8 cellular contexts compared by ENCODE assay signal in the genomic region with DNA sequence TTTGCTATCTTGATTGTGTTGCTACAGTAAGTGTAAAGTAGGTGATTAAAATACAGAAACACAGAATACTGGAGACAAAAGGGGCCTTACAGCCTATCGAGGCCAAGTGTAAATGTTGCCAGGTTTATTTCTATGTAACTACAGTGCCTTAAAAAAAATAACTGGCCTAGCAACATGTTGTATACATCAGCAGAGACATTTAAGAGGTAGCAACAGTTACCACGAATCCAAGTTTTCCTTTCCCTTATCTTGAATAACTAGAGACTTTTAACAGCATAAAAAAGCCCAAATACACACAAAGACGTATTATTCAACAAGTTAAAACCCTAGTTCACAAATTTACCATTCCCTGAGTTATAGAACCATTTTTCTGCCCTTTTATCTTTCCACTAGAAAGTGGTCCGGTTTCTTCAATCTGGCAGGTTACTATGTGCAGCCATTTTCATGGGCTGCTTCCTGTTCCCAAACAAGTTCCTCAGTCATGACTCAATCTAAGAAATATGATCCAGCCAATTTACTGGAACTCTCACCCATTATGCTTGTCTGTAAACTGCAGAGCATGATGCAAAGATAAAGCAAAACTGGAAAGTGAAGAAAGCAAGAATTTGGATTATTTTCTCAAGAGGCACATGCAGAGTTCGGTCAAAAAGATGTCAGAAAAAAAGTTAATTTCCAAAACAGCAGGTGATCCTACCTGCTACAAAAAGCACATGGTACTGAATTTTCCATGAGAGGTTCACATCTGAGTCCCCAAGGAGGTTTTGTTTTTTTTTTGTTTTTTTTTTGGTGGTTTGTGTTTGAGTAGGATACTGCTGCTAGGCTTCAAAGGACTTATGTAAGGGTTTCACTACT. TPM values are rescaled to one million over a fixed set of nuclear protein-coding genes. Genes with fewer than 3 reads are reported as not detected.
DNase-seq lines count a peak whose midpoint lies in the region; ATAC-seq, FAIRE-seq and TF ChIP-seq lines count a peak whose summit lies in the region.

No MANE protein-coding gene starts in this region.

- peaks cover 80% of the 10 kb centered on the region for H3K79me2 ChIP-seq in GM12878 (ENCODE audit: control insufficient read depth, insufficient read depth, low read length)

- intact Hi-C loops in GM12878 (cut with micrococcal nuclease; ENCODE audit: unreplicated experiment): loop anchor here (5.0 kb wide), 1 partner anchor 90 kb away; no protein-coding TSS in a partner anchor
- intact Hi-C loops in stomach (cut with DNase I; ENCODE audit: low total_unique reads): no loop called here

- POLR2A ChIA-PET in GM12878 (lab: Charles Lee): no interaction called here

- no peaks in the 10 kb centered on the region for H3K9me3 ChIP-seq in GM12878 (replicated peaks; ENCODE audit: control insufficient read depth, insufficient read depth, low read length)
- H3K9me3 ChIP-seq in stomach: no peaks in the 10 kb centered on the region

- peak overlapping the region; percentile 21; the same call in 1 of the 2 replicates for H3K27ac ChIP-seq in GM12878 (ENCODE audit: control insufficient read depth, insufficient read depth)
- H3K27ac ChIP-seq in stomach: peak overlapping the region in 4 of 5 donors; percentile 77 to 94 (median 86)

- H3K4me1 ChIP-seq in GM12878 (ENCODE audit: control insufficient read depth, insufficient read depth, low read length): peaks cover 22% of the 10 kb centered on the region
- peaks cover 84 to 100% (median 98%) of the 10 kb centered on the region in 4 donors for H3K4me1 ChIP-seq in stomach

- peaks cover 2% of the 10 kb centered on the region for H4K20me1 ChIP-seq in GM12878 (ENCODE audit: control insufficient read depth, insufficient read depth)

- H3K4me2 ChIP-seq in GM12878 (ENCODE audit: control insufficient read depth, insufficient read depth): peak overlapping the region; percentile 12; the same call in 1 of the 2 replicates

- DNase-seq in DMS79 treated with DMSO at 0.1 percent for 48 hours (lab: John Stamatoyannopoulos, UW) (peak; percentile 61), NCI-H2029 (lab: John Stamatoyannopoulos, UW) (peak; percentile 69), GM12878 (ENCODE audit: low read depth, low spot score) (no peak), islet precursor cell (peak; percentile 69), stomach (no peak), NOMO-1 (lab: John Stamatoyannopoulos, UW; ENCODE audit: unreplicated experiment in 2 of 2) (no peak), NCI-H1105 (lab: John Stamatoyannopoulos, UW) (no peak)

- H3K4me3 ChIP-seq in GM12878: no peak overlapping the region
- peak overlapping the region in 2 of 4 donors; percentile 13 to 24 for H3K4me3 ChIP-seq in stomach

- H2AFZ ChIP-seq in GM12878 (ENCODE audit: control insufficient read depth, low read depth, low read length): no peak overlapping the region

- no peaks in the 10 kb centered on the region for H3K27me3 ChIP-seq in GM12878 (replicated peaks in 1 of 2; ENCODE audit: control insufficient read depth in 2 of 2, insufficient read depth in 2 of 2, low read length in 1 of 2)
- H3K27me3 ChIP-seq in stomach: no peaks in the 10 kb centered on the region

- 65% methylated on average over 5 of the region's 5 CpGs for WGBS in GM12878 (ENCODE audit: insufficient coverage, insufficient replicate concordance, low lambda C conversion rate, missing lambda C conversion rate)
- WGBS in stomach, 5 donors: 10 to 17% (median 15%) methylated on average over 5 of the region's 5 CpGs

- TF ChIP-seq CTCF in GM12878 (IDR thresholded peaks at IDR 0.05 in 2 of 3, conservative IDR thresholded peaks at IDR 0.05 in 1 of 3; ENCODE audit: control insufficient read depth in 2 of 3, extremely low read depth in 1 of 3, insufficient read depth in 1 of 3, low read depth in 3 of 3, low read length in 3 of 3) (no peak), stomach (IDR thresholded peaks at IDR 0.05) (no peak)

- no peak overlapping the region for H3K9ac ChIP-seq in GM12878 (ENCODE audit: control insufficient read depth, insufficient read depth, low read length)

- no peak for FAIRE-seq in GM12878 (lab: Jason Lieb, UNC)

- in situ Hi-C loops in GM12878 (cut with MboI): no loop called here

- SMC1A ChIA-PET in GM12878 (lab: Charles Lee; ENCODE audit: uncharacterized antibody, unreplicated experiment): no interaction called here

- no peak for TF ChIP-seq POLR2A in GM12878 (IDR thresholded peaks at IDR 0.05; ENCODE audit: low read depth, low read length)
- no peak for TF ChIP-seq POLR2A in stomach (IDR thresholded peaks at IDR 0.05)

- CTCF ChIA-PET in GM12878 (lab: Yijun Ruan, JAX): interaction anchor here (1.3 kb wide), 1 partner anchor 21 kb away, joined by 4 read pairs; no protein-coding TSS in a partner anchor

- BruUV-seq in GM12878 (replicated peaks; lab: Mats Ljungman, UMichigan): TSS peak; percentile 21

- ATAC-seq in GM12878: no peak
- no peak for ATAC-seq in GM19351 (IDR thresholded peaks at IDR 0.05; ENCODE audit: unreplicated experiment)

- no peak for TF ChIP-seq RAD21 in GM12878 (IDR thresholded peaks at IDR 0.05; ENCODE audit: insufficient read depth, low read depth, low read length)

- RAD21 ChIA-PET in GM12878 (lab: Charles Lee; ENCODE audit: unreplicated experiment): no interaction called here

- H3K36me3 ChIP-seq in GM12878 (ENCODE audit: control insufficient read depth in 2 of 2, insufficient read depth in 2 of 2, low read length in 1 of 2) (peaks cover 0 to 6% of the 10 kb centered on the region in 2 experiments; a peak in 3 of 4 replicates), stomach (peaks cover 0 to 4% (median 0%) of the 10 kb centered on the region in 4 donors)

- TF ChIP-seq EP300 in GM12878 (IDR thresholded peaks at IDR 0.05; ENCODE audit: borderline replicate concordance in 1 of 2, control insufficient read depth in 1 of 2, low read depth in 2 of 2, low read length in 2 of 2): no peak
- TF ChIP-seq EP300 in stomach (IDR thresholded peaks at IDR 0.05): no peak

TF ChIP-seq in GM12878, 131 proteins besides CTCF, POLR2A, EP300 and RAD21:
- TF ChIP-seq YY1 (IDR thresholded peaks at IDR 0.05; ENCODE audit: low read depth, low read length): peak; percentile 37; the same call in 1 of the 2 replicates
- no peak for TF ChIP-seq GABPA (IDR thresholded peaks at IDR 0.05; ENCODE audit: low read depth)

RNA-seq across cellular contexts. Expression of gene NFE2L2, which starts 22.2 kb away (rescaled TPM):
- 84.1 and 88.2 TPM in 2 replicates for total RNA-seq in GM12878 (2013; cell fraction: nucleolus; rRNA removed)
- 24.7 and 25.6 TPM in 2 replicates for total RNA-seq in GM12878 (2014; rRNA removed)
- total RNA-seq in GM12878 (2014; rRNA removed; fragmentation: Illumina TruSeq; extraction: Trizol): 37.9 and 40.8 TPM in 2 replicates
- 33.3 and 34.6 TPM in 2 replicates for total RNA-seq in GM12878 (2021)
- 16.9 TPM for polyA plus RNA-seq in GM12878 (2011; ENCODE audit: low read depth)
- polyA plus RNA-seq in GM12878 (2011; rRNA removed): 69.8 and 74.4 TPM in 2 replicates
- polyA plus RNA-seq in GM12878 (2011; cell fraction: cytosol; rRNA removed): 42.8 and 43.2 TPM in 2 replicates
- polyA plus RNA-seq in GM12878 (2011; cell fraction: nucleus; rRNA removed): 42.6 and 56.3 TPM in 2 replicates
- 19.1 and 28.9 TPM in 2 replicates for polyA plus RNA-seq in GM12878 (2012)
- 53.8 and 62.5 TPM in 2 replicates for polyA plus RNA-seq in GM12878 (2014; fragmentation: Illumina TruSeq; extraction: Trizol)
- polyA plus RNA-seq in GM12878 (2014; fragmentation: Nextera tagmentation; extraction: Ambion mirVana): 10 to 100 TPM; 18.4 to 26.6 TPM
- polyA plus RNA-seq in GM12878 (2014; rRNA removed): 23.2 and 28.7 TPM in 2 replicates
- 10 to 100 TPM; 41.1 to 43.9 TPM for polyA plus RNA-seq in GM12878 (2016; fragmentation: Nextera tagmentation; extraction: Ambion mirVana)
- polyA minus RNA-seq in GM12878 (2011; rRNA and poly(A)+ RNA removed): 60.6 and 80.9 TPM in 2 replicates
- 21.4 and 27.0 TPM in 2 replicates for polyA minus RNA-seq in GM12878 (2011; cell fraction: cytosol; rRNA and poly(A)+ RNA removed)
- 28.7 and 37.0 TPM in 2 replicates for polyA minus RNA-seq in GM12878 (2011; cell fraction: nucleus; rRNA and poly(A)+ RNA removed)
- total RNA-seq in stomach: 100 to 1,000 TPM in 4 of 5 donors, 10 to 100 TPM in 1; 37.1 to 223 (median 101) TPM
- 100 to 1,000 TPM in 2 of 3 donors, 10 to 100 TPM in 1; 84.6 to 144 (median 123) TPM for polyA plus RNA-seq in stomach

RNA-seq across cellular contexts. Expression of gene HNRNPA3, which starts 29.8 kb away (rescaled TPM):
- 156 and 159 TPM in 2 replicates for total RNA-seq in GM12878 (2013; cell fraction: nucleolus; rRNA removed)
- total RNA-seq in GM12878 (2014; rRNA removed) (38.3 and 40.4 TPM in 2 replicates), GM12878 (2014; rRNA removed; fragmentation: Illumina TruSeq; extraction: Trizol) (64.5 and 69.7 TPM in 2 replicates), GM12878 (2021) (267 and 271 TPM in 2 replicates), stomach (100 to 1,000 TPM in 1 of 5 donors, 10 to 100 TPM in 4; 22.6 to 178 (median 54.3) TPM)
- polyA plus RNA-seq in GM12878 (2011; ENCODE audit: low read depth): 136 TPM
- polyA plus RNA-seq in GM12878 (2011; rRNA removed) (191 and 282 TPM in 2 replicates), GM12878 (2014; fragmentation: Illumina TruSeq; extraction: Trizol) (343 and 435 TPM in 2 replicates), GM12878 (2014; fragmentation: Nextera tagmentation; extraction: Ambion mirVana) (100 to 1,000 TPM; 221 to 285 TPM), GM12878 (2014; rRNA removed) (293 and 302 TPM in 2 replicates), GM12878 (2016; fragmentation: Nextera tagmentation; extraction: Ambion mirVana) (100 to 1,000 TPM; 135 to 141 TPM), stomach (100 to 1,000 TPM; 116 to 187 (median 144) TPM)
- polyA plus RNA-seq in GM12878 (2011; cell fraction: cytosol; rRNA removed): 65.8 TPM in 2 replicates
- 99.4 and 152 TPM in 2 replicates for polyA plus RNA-seq in GM12878 (2011; cell fraction: nucleus; rRNA removed)
- 279 and 381 TPM in 2 replicates for polyA plus RNA-seq in GM12878 (2012)
- polyA minus RNA-seq in GM12878 (2011; rRNA and poly(A)+ RNA removed): 25.9 and 39.1 TPM in 2 replicates
- polyA minus RNA-seq in GM12878 (2011; cell fraction: cytosol; rRNA and poly(A)+ RNA removed): 29.8 and 31.5 TPM in 2 replicates
- 37.6 and 51.6 TPM in 2 replicates for polyA minus RNA-seq in GM12878 (2011; cell fraction: nucleus; rRNA and poly(A)+ RNA removed)

Comparison
In these comparisons a context has a peak if more than half of its experiments do, and no peak if none do; other contexts are left out.
1. DNase-seq: peak in DMS79 treated with DMSO at 0.1 percent for 48 hours (single experiment), NCI-H2029 (single experiment) and islet precursor cell (single experiment); none in GM12878 (single experiment), stomach (single experiment), NOMO-1 (0 of 2) and NCI-H1105 (single experiment).